ENCODE assay signal across 8 cellular contexts in genomic region chr11:61897387-61898246, GRCh38. TPM values are rescaled to one million over a fixed set of nuclear protein-coding genes. Genes with fewer than 3 reads are reported as not detected.
A peak's percentile ranks its signal among the peaks of the same experiment; 100 is the strongest.
DNase-seq lines count a peak whose midpoint lies in the region; ATAC-seq and TF ChIP-seq lines count a peak whose summit lies in the region.

No MANE protein-coding gene starts in this region.

- H3K4me3 ChIP-seq in NB4 (ENCODE audit: low read depth, low read length) (no peak overlapping the region), adrenal gland (no peak overlapping the region), retinal pigment epithelial cell (ENCODE audit: low read length) (no peak overlapping the region)

- ATAC-seq in T-helper 17 cell (peak; percentile 65), left ventricle myocardium superior (peak; percentile 71), HG03159 (IDR thresholded peaks at IDR 0.05; ENCODE audit: unreplicated experiment) (no peak), GM18520 (IDR thresholded peaks at IDR 0.05; ENCODE audit: unreplicated experiment) (no peak)

- no peaks in the 10 kb centered on the region for H3K4me1 ChIP-seq in adrenal gland (replicated peaks in 1 of 2)

- H3K27me3 Mint-ChIP-seq in T-helper 17 cell = no peaks in the 10 kb centered on the region

- peak overlapping the region in 1 of 5 donors; percentile 31 for H3K27ac ChIP-seq in adrenal gland

- intact Hi-C loops in adrenal gland (cut with DNase I) = loop anchor here (2.0 to 5.0 kb wide), 4 partner anchors 49 to 210 kb away; no protein-coding TSS in a partner anchor
- intact Hi-C loops in left ventricle myocardium superior (cut with micrococcal nuclease) = loop anchor here (5.0 to 10.0 kb wide), 2 partner anchors 50 to 207 kb away; no protein-coding TSS in a partner anchor

- no peak overlapping the region for H3K4me3 Mint-ChIP-seq in T-helper 17 cell

- CTCF ChIA-PET in GM10248 (lab: Yijun Ruan, JAX) = interaction anchor here (0.8 to 11.6 kb wide), 46 partner anchors 13 to 265 kb away, joined by 3 to 424 read pairs (median 8); partner anchors contain the start of genes BEST1, FADS1, FEN1 and FTH1

- TF ChIP-seq POLR2A in NB4 (IDR thresholded peaks at IDR 0.05; ENCODE audit: extremely low read depth, insufficient read length) = no peak
- TF ChIP-seq POLR2A in adrenal gland (IDR thresholded peaks at IDR 0.05) = no peak

- TF ChIP-seq CTCF in GM10248 (IDR thresholded peaks at IDR 0.05; ENCODE audit: control extremely low read depth, extremely low read depth, low read depth, missing control alignments) (peak; percentile 91), NB4 (IDR thresholded peaks at IDR 0.05; ENCODE audit: low read depth, low read length) (peak; percentile 87), adrenal gland (IDR thresholded peaks at IDR 0.05) (peak; percentile 73 to 90 (median 86)), retinal pigment epithelial cell (conservative IDR thresholded peaks at IDR 0.05; ENCODE audit: low read depth, low read length) (peak; percentile 91)

- POLR2A ChIA-PET in GM10248 (lab: Yijun Ruan, JAX) = interaction anchor here (1.9 kb wide), 1 partner anchor 70 kb away, joined by 9 read pairs; the partner anchor contains the start of gene FTH1

- no peaks in the 10 kb centered on the region for H3K9me3 ChIP-seq in T-helper 17 cell (ENCODE audit: control insufficient read depth, low read length, poor library complexity, severe bottlenecking)
- H3K9me3 ChIP-seq in adrenal gland (replicated peaks in 1 of 3) = no peaks in the 10 kb centered on the region

- 66 to 78% (median 70%) methylated on average over 12 to 17 of the region's 17 CpGs for WGBS in adrenal gland, 4 donors

- peaks cover 5% of the 10 kb centered on the region for H3K4me1 Mint-ChIP-seq in T-helper 17 cell

- H3K36me3 Mint-ChIP-seq in T-helper 17 cell (ENCODE audit: low read depth) = no peaks in the 10 kb centered on the region

- H3K27me3 ChIP-seq in adrenal gland = no peaks in the 10 kb centered on the region

- H3K27ac Mint-ChIP-seq in T-helper 17 cell = peak overlapping the region; percentile 68

- H3K36me3 ChIP-seq in adrenal gland (replicated peaks in 1 of 2) = peaks cover 0 to 22% of the 10 kb centered on the region in 2 donors

- DNase-seq in GM10248 (ENCODE audit: extremely low spot score) = peak; percentile 89
- DNase-seq in NB4 (ENCODE audit: low read depth) = peak; percentile 85
- peak; percentile 57 to 77 (median 58) for DNase-seq in T-helper 17 cell
- peak; percentile 64 to 86 (median 78) for DNase-seq in adrenal gland
- DNase-seq in left ventricle myocardium superior = peak; percentile 86
- no peak for DNase-seq in retinal pigment epithelial cell (ENCODE audit: low read depth)

RNA-seq across cellular contexts. Expression of gene FADS3, which starts 6.3 kb away (rescaled TPM):
- total RNA-seq in T-helper 17 cell (10 to 100 TPM in 1 of 2 donors, 1 to 10 TPM in 1; 8.5 to 14.5 TPM), adrenal gland (100 to 1,000 TPM in 6 of 8 donors, 10 to 100 TPM in 2; 74.5 to 145 (median 112) TPM), left ventricle myocardium superior (69.7 TPM)
- 100 to 1,000 TPM in 2 of 3 donors, 10 to 100 TPM in 1; 98.2 to 175 (median 103) TPM for polyA plus RNA-seq in adrenal gland

RNA-seq across cellular contexts. Expression of gene RAB3IL1, which starts 19.7 kb away (rescaled TPM):
- not detected for total RNA-seq in T-helper 17 cell
- 10 to 100 TPM; 10.9 to 23.7 (median 20.1) TPM for total RNA-seq in adrenal gland
- 10 to 100 TPM in 2 of 3 donors, 1 to 10 TPM in 1; 2.7 to 17.4 (median 15.5) TPM for polyA plus RNA-seq in adrenal gland
- 11.1 TPM for total RNA-seq in left ventricle myocardium superior

RNA-seq across cellular contexts. Expression of gene BEST1, which starts 52.5 kb away (rescaled TPM):
- total RNA-seq in T-helper 17 cell (under 1 TPM; 0.26 to 0.35 TPM), adrenal gland (1 to 10 TPM; 2.4 to 5.2 (median 3.9) TPM), left ventricle myocardium superior (1.1 TPM)
- polyA plus RNA-seq in adrenal gland = 1 to 10 TPM; 1.4 to 6.8 (median 4.8) TPM

Comparison
In these comparisons a context has a peak if more than half of its experiments do, and no peak if none do; other contexts are left out.
1. ATAC-seq: peak in T-helper 17 cell (single experiment) and left ventricle myocardium superior (single experiment); none in HG03159 (single experiment) and GM18520 (single experiment).
2. RNA of gene RAB3IL1, which starts 19.7 kb away (total RNA-seq): 10.9 to 23.7 TPM in adrenal gland and 11.1 TPM in left ventricle myocardium superior (single experiment); not detected in T-helper 17 cell; every median in the first group is over 10 times any median in the second.
3. Peak in every context shown above with its lines, with median percentiles within 50 percentile points of each other: CTCF ChIP-seq.